ENCODE assay signal across 16 cellular contexts in the genomic region with DNA sequence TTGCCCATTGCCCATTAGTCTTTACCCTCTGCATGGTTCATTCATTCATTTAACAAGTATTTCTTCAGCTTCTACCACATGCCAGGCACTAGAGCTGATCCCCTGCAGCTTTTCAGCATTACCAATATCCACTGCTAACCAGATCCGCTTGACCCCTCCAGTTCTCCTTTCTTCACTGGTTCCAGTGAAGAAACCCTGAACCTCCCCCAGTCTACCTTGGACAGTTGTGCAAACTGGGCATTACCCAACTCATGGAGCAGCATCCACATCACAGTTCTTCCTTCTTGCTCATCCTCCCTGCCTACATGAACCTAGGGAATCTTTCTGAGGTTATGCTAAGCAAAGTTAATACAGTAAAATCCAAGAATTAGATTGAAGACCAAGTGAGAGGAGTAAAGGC.
"Had no signal": no experiment of that assay in that cellular context is flagged by ENCODE, and none has a peak within 500 bp of the region (broad histone marks: within the 10 kb centered on the region; RNA-seq: fewer than 3 reads in every experiment).

No MANE protein-coding gene starts in this region.

- H3K36me3 ChIP-seq: cardiac muscle cell, spleen, stomach had no signal

- H3K4me3 ChIP-seq: cardiac muscle cell, psoas muscle, spleen, stomach had no signal

- FAIRE-seq: colon, endometrium, kidney, urothelium cell line had no signal

- H3K27me3 ChIP-seq: cardiac muscle cell, stomach had no signal

- H3K9ac ChIP-seq: SK-N-SH had no signal

- DNase-seq: activated B cell treated with CpG ODN at 0.5 μM for 24 hours; activated CD4-positive, alpha-beta T cell treated with anti-CD3 and anti-CD28 coated beads, Interleukin-2, amount 10 ng/mL, durations not matched to agents 24 days and 14 days; activated CD8-positive, alpha-beta memory T cell treated with anti-CD3 and anti-CD28 coated beads, Interleukin-2, amount 50 U/mL, for 48 hours; activated naive CD4-positive, alpha-beta T cell; hippocampal formation; kidney; psoas muscle; SK-N-SH; spleen; stimulated activated CD4-positive, alpha-beta T cell treated with anti-CD3 and anti-CD28 coated beads, Interleukin-2, amount 100 ng/mL, for 24 hours; stomach had no signal

- ATAC-seq: psoas muscle, sciatic nerve had no signal

- H3K9me3 ChIP-seq: psoas muscle, SK-N-SH, spleen, stomach had no signal

- H3K27ac ChIP-seq: cardiac muscle cell had no signal
